8 cellular contexts compared by ENCODE assay signal in the genomic region with DNA sequence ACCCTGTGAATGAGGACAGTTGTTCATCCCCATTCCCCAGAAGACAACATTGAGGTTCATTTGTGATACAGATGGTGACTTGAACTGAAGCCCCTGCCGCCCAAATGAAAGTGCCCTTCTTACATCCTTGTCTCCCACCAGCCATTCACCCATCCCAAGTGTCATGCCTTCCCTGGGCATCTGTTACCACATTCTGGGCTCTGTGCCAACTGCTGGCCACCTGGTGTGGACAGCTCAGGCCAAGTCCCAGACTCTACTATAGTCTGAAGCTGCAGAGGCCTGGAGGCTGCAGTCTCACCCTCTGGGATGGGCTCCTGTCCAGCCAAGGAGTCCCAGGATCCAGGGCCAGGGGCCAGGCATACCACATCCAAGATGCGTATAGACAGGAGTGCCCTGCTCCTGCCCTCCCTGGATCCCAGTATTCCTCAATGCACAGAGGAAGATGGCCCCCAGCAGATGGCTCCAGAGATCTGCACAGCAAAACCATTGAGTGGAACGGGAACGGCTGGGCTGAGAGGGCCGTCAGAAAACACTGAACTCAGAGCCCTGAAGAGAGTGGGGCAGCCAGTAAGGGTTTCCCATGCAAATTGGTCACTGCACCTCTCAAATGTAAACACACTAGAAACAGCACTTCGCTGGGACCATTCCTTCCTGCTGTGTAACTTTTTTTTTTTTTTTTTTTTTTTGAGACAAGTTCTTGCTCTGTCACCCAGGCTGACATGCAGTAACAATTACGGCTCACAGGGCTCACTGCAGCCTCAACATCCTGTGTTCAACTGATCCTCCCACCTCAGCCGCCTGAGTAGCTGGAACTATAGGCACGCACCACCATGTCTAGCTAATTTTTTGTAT. TPM values are rescaled to one million over a fixed set of nuclear protein-coding genes. Genes with fewer than 3 reads are reported as not detected.
DNase-seq lines count a peak whose midpoint lies in the region; ATAC-seq lines count a peak whose summit lies in the region.

No MANE protein-coding gene starts in this region.

- H3K27me3 ChIP-seq in MG63: no peaks in the 10 kb centered on the region
- H3K27me3 ChIP-seq in SJSA1 (replicated peaks): no peaks in the 10 kb centered on the region

- H3K36me3 ChIP-seq in MG63 (no peaks in the 10 kb centered on the region), SJSA1 (no peaks in the 10 kb centered on the region)

- peak; percentile 28 for DNase-seq in stimulated activated CD4-positive, alpha-beta T cell treated with anti-CD3 and anti-CD28 coated beads, Interleukin-12 subunit alpha, Interleukin-12 subunit beta, amount 100 ng/mL, for 4 hours
- no peak for DNase-seq in stimulated activated CD4-positive, alpha-beta T cell treated with anti-CD3 and anti-CD28 coated beads, Interleukin-2, amount 100 ng/mL, for 48 hours
- DNase-seq in MG63 (peak; percentile 92), SJSA1 (ENCODE audit: low read depth in 1 of 2, low spot score in 2 of 2) (peak; percentile 45 to 56), amniotic stem cell (lab: John Stamatoyannopoulos, UW) (peak; percentile 71), left cardiac atrium (peak; percentile 72), posterior vena cava (ENCODE audit: low spot score) (peak; percentile 93)

- ATAC-seq in left cardiac atrium (peak; percentile 71 to 83), GM21381 (IDR thresholded peaks at IDR 0.05; ENCODE audit: unreplicated experiment) (no peak)

- H3K27ac ChIP-seq in SJSA1: no peak overlapping the region

- H3K4me1 ChIP-seq in SJSA1 (replicated peaks): peaks cover 17% of the 10 kb centered on the region

- H3K4me3 ChIP-seq in MG63 (no peak overlapping the region), SJSA1 (no peak overlapping the region)

- intact Hi-C loops in left cardiac atrium (cut with DNase I): loop anchor here (1.0 to 5.0 kb wide), 3 partner anchors 46 to 56 kb away; no protein-coding TSS in a partner anchor
- intact Hi-C loops in posterior vena cava (cut with DNase I): loop anchor here in 1 of 2 donors (5.0 kb wide), 1 partner anchor 59 kb away; no protein-coding TSS in a partner anchor

- peaks cover 8% of the 10 kb centered on the region for H3K9me3 ChIP-seq in MG63
- H3K9me3 ChIP-seq in SJSA1 (replicated peaks): no peaks in the 10 kb centered on the region

RNA-seq across cellular contexts. Expression of gene ARRB1, which starts 22.8 kb away (rescaled TPM):
- total RNA-seq in MG63 (2014; rRNA removed; shearing (Covaris generic); ENCODE audit: low replicate concordance): 8.0 and 17.2 TPM in 2 replicates
- total RNA-seq in SJSA1 (2014; rRNA removed; shearing (Covaris generic)): 3.6 TPM in 1 of 2 replicates, not detected in the other
- 10 to 100 TPM; 28.4 to 39.4 TPM for total RNA-seq in left cardiac atrium
- total RNA-seq in posterior vena cava: 10 to 100 TPM; 42.3 to 44.3 TPM

Comparison
In these comparisons a context has a peak if more than half of its experiments do, and no peak if none do; other contexts are left out.
1. DNase-seq: peak in stimulated activated CD4-positive, alpha-beta T cell treated with anti-CD3 and anti-CD28 coated beads, Interleukin-12 subunit alpha, Interleukin-12 subunit beta, amount 100 ng/mL, for 4 hours (single experiment), MG63 (single experiment), SJSA1 (2 of 2), amniotic stem cell (single experiment), left cardiac atrium (single experiment) and posterior vena cava (single experiment); none in stimulated activated CD4-positive, alpha-beta T cell treated with anti-CD3 and anti-CD28 coated beads, Interleukin-2, amount 100 ng/mL, for 48 hours (0 of 2).